Comparison of ENCODE assay signal across 24 cellular contexts in the genomic region with DNA sequence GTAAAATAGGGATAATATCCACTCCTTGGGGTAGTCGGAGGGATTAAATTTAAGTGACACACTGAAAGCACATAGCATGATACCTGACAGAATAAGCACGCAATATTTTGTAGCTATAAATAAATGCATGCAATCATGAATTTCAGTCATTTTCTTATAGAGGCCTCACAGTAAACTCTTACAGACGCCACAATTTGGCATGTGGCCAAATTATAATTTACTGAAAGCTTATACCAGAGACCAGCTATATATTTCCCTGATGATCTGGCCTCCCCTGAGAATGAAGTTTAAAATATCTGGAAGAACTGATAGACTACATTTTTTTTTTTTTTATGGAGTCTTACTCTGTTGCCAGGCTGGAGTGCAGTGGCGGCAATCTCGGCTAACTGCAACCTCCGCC.
"Had no signal": no experiment of that assay in that cellular context is flagged by ENCODE, and none has a peak within 500 bp of the region (broad histone marks: within the 10 kb centered on the region; RNA-seq: fewer than 3 reads in every experiment).

No MANE protein-coding gene starts in this region.

- H3K27ac ChIP-seq: coronary artery, esophagus muscularis mucosa, hepatocyte, lower lobe of right lung, parathyroid adenoma, tibial artery, VCaP had no signal

- H3K4me3 ChIP-seq: coronary artery, esophagus muscularis mucosa, hepatocyte, lower lobe of right lung, mucosa of descending colon, tibial artery had no signal

- DNase-seq: activated CD4-positive, alpha-beta T cell treated with anti-CD3 and anti-CD28 coated beads, Interleukin-2, amount 10 ng/mL, durations not matched to agents 24 days and 14 days; activated CD8-positive, alpha-beta memory T cell treated with anti-CD3 and anti-CD28 coated beads, Interleukin-2, amount 10 ng/mL, durations not matched to agents 7 days and 5 days; activated CD8-positive, alpha-beta T cell treated with anti-CD3 and anti-CD28 coated beads for 36 hours; activated effector memory CD4-positive, alpha-beta T cell treated with anti-CD3 and anti-CD28 coated beads, Interleukin-2, amount 50 U/mL, for 16 hours; activated naive CD4-positive, alpha-beta T cell treated with anti-CD3 and anti-CD28 coated beads, Interleukin-2, amount 10 ng/mL, durations not matched to agents 7 days and 5 days; activated naive CD8-positive, alpha-beta T cell treated with anti-CD3 and anti-CD28 coated beads, Interleukin-2, amount 50 U/mL, for 24 hours; activated T-cell treated with anti-CD3 and anti-CD28 coated beads for 4 hours; cerebellar nuclear complex; glutamatergic neuron; immature natural killer cell; lower lobe of right lung; mesendoderm; mucosa of descending colon; nephron progenitor cell; right cardiac atrium; stimulated activated CD4-positive, alpha-beta T cell treated with anti-CD3 and anti-CD28 coated beads, Interleukin-12 subunit alpha, Interleukin-12 subunit beta, amount 100 ng/mL, for 4 hours; stimulated activated CD4-positive, alpha-beta T cell treated with anti-CD3 and anti-CD28 coated beads, Interleukin-4, amount 100 ng/mL, for 4 hours; stimulated activated naive CD8-positive, alpha-beta T cell treated with anti-CD3 and anti-CD28 coated beads, Interleukin-15, amount 100 ng/mL, for 72 hours; tibial artery had no signal

- H3K9me3 ChIP-seq: esophagus muscularis mucosa, lower lobe of right lung, mucosa of descending colon, tibial artery had no signal

- H2AFZ ChIP-seq: hepatocyte, parathyroid adenoma had no signal

- H3K27me3 ChIP-seq: esophagus muscularis mucosa, hepatocyte, tibial artery had no signal

- H3K79me2 ChIP-seq: hepatocyte, parathyroid adenoma had no signal

- H3K4me2 ChIP-seq: hepatocyte had no signal

- H3K4me1 ChIP-seq: esophagus muscularis mucosa, lower lobe of right lung, parathyroid adenoma, tibial artery had no signal
